ENCODE assay signal across 13 cellular contexts in genomic region chr1:8020032-8020431, GRCh38. TPM values are rescaled to one million over a fixed set of nuclear protein-coding genes. Genes with fewer than 3 reads are reported as not detected.
DNase-seq lines count a peak whose midpoint lies in the region; ATAC-seq and TF ChIP-seq lines count a peak whose summit lies in the region.
"Had no signal": no experiment of that assay in that cellular context is flagged by ENCODE, and none has a peak within 500 bp of the region (broad histone marks: within the 10 kb centered on the region; RNA-seq: fewer than 3 reads in every experiment).

No MANE protein-coding gene starts in this region.

- DNase-seq in ACHN = peak; percentile 80
- DNase-seq in NB4 (ENCODE audit: low read depth) = peak; percentile 30
- DNase-seq in cardiac fibroblast (ENCODE audit: low read depth in 2 of 2) = peak; percentile 54 to 73
- no peak for DNase-seq in HUDEP-2 (lab: John Stamatoyannopoulos, UW; ENCODE audit: unreplicated experiment in 76 of 76)
- DNase-seq in NCI-H748 treated with DMSO at 0.1 percent for 48 hours (lab: John Stamatoyannopoulos, UW) = no peak
- DNase-seq: activated CD4-positive, alpha-beta T cell treated with anti-CD3 and anti-CD28 coated beads for 4 hours; CD4-positive, CD25-positive, alpha-beta regulatory T cell; cortex of kidney; NCI-H1092; right cardiac atrium had no signal

- in situ Hi-C loops in ACHN (cut with HindIII; ENCODE audit: low pct_ligation_motif_present, low pct_unique_long_range_greater_than_20kb, low sequenced_read_pairs) = no loop called here

- peak overlapping the region; percentile 64 for H3K27ac ChIP-seq in mesodermal cell (ENCODE audit: low read depth, low read length, severe bottlenecking)

- no peaks in the 10 kb centered on the region for H3K9me3 Mint-ChIP-seq in activated T-helper 17 cell treated with anti-CD3 and anti-CD28 coated beads, Interleukin-2, amount 50 U/mL, for 72 hours

- H3K9me3 ChIP-seq in mesodermal cell (ENCODE audit: control insufficient read depth, low read length) = no peaks in the 10 kb centered on the region

- TF ChIP-seq CTCF in NB4 (IDR thresholded peaks at IDR 0.05; ENCODE audit: low read depth, low read length) = no peak
- TF ChIP-seq CTCF in cardiac fibroblast (IDR thresholded peaks at IDR 0.05; ENCODE audit: low read depth, low read length) = no peak

- no peak for TF ChIP-seq POLR2A in NB4 (IDR thresholded peaks at IDR 0.05; ENCODE audit: extremely low read depth, insufficient read length)

- peaks cover 15% of the 10 kb centered on the region for H3K27me3 Mint-ChIP-seq in activated T-helper 17 cell treated with anti-CD3 and anti-CD28 coated beads, Interleukin-2, amount 50 U/mL, for 72 hours

- H3K36me3 ChIP-seq in mesodermal cell (ENCODE audit: control insufficient read depth, insufficient read depth, low read length) = peaks cover 43% of the 10 kb centered on the region

- H3K27ac Mint-ChIP-seq in activated T-helper 17 cell treated with anti-CD3 and anti-CD28 coated beads, Interleukin-2, amount 50 U/mL, for 72 hours = no peak overlapping the region
- H3K27ac Mint-ChIP-seq: CD4-positive, CD25-positive, alpha-beta regulatory T cell had no signal

- peaks cover 1% of the 10 kb centered on the region for H3K4me1 Mint-ChIP-seq in activated T-helper 17 cell treated with anti-CD3 and anti-CD28 coated beads, Interleukin-2, amount 50 U/mL, for 72 hours

- ATAC-seq in HG03175 (IDR thresholded peaks at IDR 0.05; ENCODE audit: unreplicated experiment) = no peak
- ATAC-seq in activated T-helper 17 cell treated with anti-CD3 and anti-CD28 coated beads, Interleukin-2, amount 50 U/mL, for 72 hours (replicated peaks) = no peak

- no peak overlapping the region for H3K4me3 Mint-ChIP-seq in activated T-helper 17 cell treated with anti-CD3 and anti-CD28 coated beads, Interleukin-2, amount 50 U/mL, for 72 hours
- H3K4me3 Mint-ChIP-seq: CD4-positive, CD25-positive, alpha-beta regulatory T cell had no signal

- H3K4me1 ChIP-seq in mesodermal cell (ENCODE audit: control insufficient read depth, insufficient read depth, low read length, poor library complexity, severe bottlenecking) = peaks cover 83% of the 10 kb centered on the region

- H3K36me3 Mint-ChIP-seq in activated T-helper 17 cell treated with anti-CD3 and anti-CD28 coated beads, Interleukin-2, amount 50 U/mL, for 72 hours (ENCODE audit: low read depth) = peaks cover 1% of the 10 kb centered on the region
- H3K36me3 Mint-ChIP-seq: CD4-positive, CD25-positive, alpha-beta regulatory T cell had no signal

- H3K4me3 ChIP-seq in NB4 (ENCODE audit: low read depth, low read length) (no peak overlapping the region), cardiac fibroblast (replicated peaks in 1 of 2; ENCODE audit: low read depth in 2 of 2, low read length in 2 of 2) (no peak overlapping the region), mesodermal cell (ENCODE audit: extremely low read depth, insufficient read depth, low read length, poor library complexity, severe bottlenecking) (no peak overlapping the region)

RNA-seq across cellular contexts. Expression of gene ERRFI1, which starts 6.1 kb away (rescaled TPM):
- 154 TPM for polyA plus RNA-seq in mesodermal cell (2013, experiment 1 of 2)
- polyA plus RNA-seq in mesodermal cell (2013, experiment 2 of 2) = 155 TPM
- 1 to 10 TPM; 1.8 to 3.1 TPM for total RNA-seq in activated T-helper 17 cell treated with anti-CD3 and anti-CD28 coated beads, Interleukin-2, amount 50 U/mL, for 72 hours

RNA-seq across cellular contexts. Expression of gene PARK7, which starts 58.5 kb away (rescaled TPM):
- polyA plus RNA-seq in mesodermal cell (2013, experiment 1 of 2) = 333 TPM
- polyA plus RNA-seq in mesodermal cell (2013, experiment 2 of 2) = 316 TPM
- total RNA-seq in activated T-helper 17 cell treated with anti-CD3 and anti-CD28 coated beads, Interleukin-2, amount 50 U/mL, for 72 hours = 100 to 1,000 TPM; 262 to 416 TPM

Comparison
In these comparisons a context has a peak if more than half of its experiments do, and no peak if none do; other contexts are left out.
1. DNase-seq: peak in ACHN (single experiment), NB4 (single experiment) and cardiac fibroblast (2 of 2); none in HUDEP-2 (0 of 76) and NCI-H748 treated with DMSO at 0.1 percent for 48 hours (single experiment).